ENCODE assay signal across 14 cellular contexts in the genomic region with DNA sequence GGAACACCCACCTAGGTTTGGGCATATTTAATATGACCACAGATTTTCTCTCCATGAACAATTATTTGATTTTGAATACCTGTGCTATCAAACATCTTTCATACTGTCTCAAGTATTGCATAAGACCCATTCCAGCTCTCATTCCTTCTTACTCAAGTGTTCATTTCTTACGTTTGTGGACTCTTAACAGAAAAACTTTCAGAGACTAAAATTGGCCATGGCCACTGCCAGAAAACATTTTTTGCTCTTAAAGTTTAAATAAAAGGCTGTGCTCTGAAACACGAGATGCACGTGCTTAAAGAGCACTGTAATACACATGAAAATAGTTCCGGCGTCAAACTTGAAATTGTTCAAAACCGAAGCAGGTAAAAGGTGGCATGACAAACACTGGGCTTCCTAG.
A peak's percentile ranks its signal among the peaks of the same experiment; 100 is the strongest.
DNase-seq lines count a peak whose midpoint lies in the region; ATAC-seq, FAIRE-seq and TF ChIP-seq lines count a peak whose summit lies in the region.
"Had no signal": no experiment of that assay in that cellular context is flagged by ENCODE, and none has a peak within 500 bp of the region (broad histone marks: within the 10 kb centered on the region; RNA-seq: fewer than 3 reads in every experiment).

No MANE protein-coding gene starts in this region.

- no peak for TF ChIP-seq POLR2A in uterus (IDR thresholded peaks at IDR 0.05)

- H3K27ac ChIP-seq in CD4-positive, alpha-beta memory T cell (ENCODE audit: low read depth, low read length) = peak overlapping the region; percentile 69
- H3K27ac ChIP-seq in astrocyte (ENCODE audit: low read depth, low read length) (no peak overlapping the region), kidney (ENCODE audit: low read depth in 2 of 2, low read length in 2 of 2) (peak overlapping the region in 1 of 2 donors; percentile 49), uterus (peak overlapping the region in 1 of 2 donors; percentile 20)
- H3K27ac ChIP-seq: adrenal gland had no signal

- no peaks in the 10 kb centered on the region for H3K36me3 ChIP-seq in CD4-positive, alpha-beta memory T cell (ENCODE audit: insufficient read depth, low read length)
- H3K36me3 ChIP-seq in astrocyte (ENCODE audit: insufficient read depth, low read length) = no peaks in the 10 kb centered on the region
- H3K36me3 ChIP-seq in kidney epithelial cell (ENCODE audit: control insufficient read depth, insufficient read depth, low read length) = no peaks in the 10 kb centered on the region
- no peaks in the 10 kb centered on the region for H3K36me3 ChIP-seq in kidney (ENCODE audit: control insufficient read depth in 1 of 2, insufficient read depth in 2 of 2, low read length in 2 of 2)
- H3K36me3 ChIP-seq in uterus = no peaks in the 10 kb centered on the region
- H3K36me3 ChIP-seq: adrenal gland had no signal

- intact Hi-C loops in CD4-positive, alpha-beta memory T cell (cut with micrococcal nuclease) = loop anchor here (5.0 to 10.0 kb wide), 3 partner anchors 89 to 409 kb away; a partner anchor contains a TSS
- intact Hi-C loops in kidney (cut with DNase I) (no loop called here), uterus (cut with DNase I; ENCODE audit: low total_unique reads) (no loop called here)

- peaks cover 99% of the 10 kb centered on the region for H3K79me2 ChIP-seq in astrocyte (ENCODE audit: insufficient read depth, low read length)

- no peaks in the 10 kb centered on the region for H3K27me3 Mint-ChIP-seq in CD4-positive, alpha-beta memory T cell
- no peaks in the 10 kb centered on the region for H3K27me3 Mint-ChIP-seq in astrocyte (ENCODE audit: low read depth, unreplicated experiment)

- no peak for FAIRE-seq in astrocyte (lab: Jason Lieb, UNC)
- no peak for FAIRE-seq in kidney (lab: Jason Lieb, UNC)

- CTCF ChIA-PET in CD4-positive, alpha-beta memory T cell (lab: Charles Lee; ENCODE audit: partially characterized antibody) = interaction anchor here (4.0 to 24.8 kb wide), 3 partner anchors 10 to 18 kb away, joined by 15 to 545 read pairs (median 200); no protein-coding TSS in a partner anchor

- no peak overlapping the region for H3K9ac ChIP-seq in astrocyte (ENCODE audit: low read length)
- H3K9ac ChIP-seq in kidney (ENCODE audit: low read length in 2 of 2) = no peak overlapping the region

- peaks cover 87% of the 10 kb centered on the region for H3K4me1 ChIP-seq in CD4-positive, alpha-beta memory T cell (ENCODE audit: insufficient read depth, low read length)
- H3K4me1 ChIP-seq in astrocyte (ENCODE audit: insufficient read depth, low read length) (peaks cover 24% of the 10 kb centered on the region), kidney (ENCODE audit: control insufficient read depth in 1 of 2, insufficient read depth in 1 of 2, low read depth in 1 of 2, low read length in 2 of 2) (peaks cover 9 to 21% of the 10 kb centered on the region in 2 donors), uterus (peaks cover 0 to 5% of the 10 kb centered on the region in 2 donors)

- no peaks in the 10 kb centered on the region for H3K27me3 ChIP-seq in CD4-positive, alpha-beta memory T cell (ENCODE audit: insufficient read depth, low read length)
- H3K27me3 ChIP-seq in astrocyte (ENCODE audit: insufficient read depth, low read length) (no peaks in the 10 kb centered on the region), kidney epithelial cell (ENCODE audit: control insufficient read depth, insufficient read depth, low read length) (no peaks in the 10 kb centered on the region), uterus (no peaks in the 10 kb centered on the region)
- H3K27me3 ChIP-seq: adrenal gland had no signal

- peak overlapping the region; percentile 81 to 93 (median 92) for H3K27ac Mint-ChIP-seq in CD4-positive, alpha-beta memory T cell
- H3K27ac Mint-ChIP-seq in astrocyte (ENCODE audit: unreplicated experiment) = peak overlapping the region; percentile 63

- no peak overlapping the region for H3K4me2 ChIP-seq in astrocyte (ENCODE audit: low read length)

- peaks cover 66% of the 10 kb centered on the region for H4K20me1 ChIP-seq in astrocyte (ENCODE audit: insufficient read depth, low read length)

- TF ChIP-seq CTCF in astrocyte (IDR thresholded peaks at IDR 0.05; ENCODE audit: insufficient read depth, low read depth, low read length) = no peak
- TF ChIP-seq CTCF in kidney epithelial cell (IDR thresholded peaks at IDR 0.05; ENCODE audit: insufficient read depth, low read length, poor library complexity, severe bottlenecking) = no peak
- no peak for TF ChIP-seq CTCF in kidney (IDR thresholded peaks at IDR 0.05; ENCODE audit: borderline replicate concordance, extremely low read depth, insufficient read depth)
- TF ChIP-seq CTCF in uterus (IDR thresholded peaks at IDR 0.05) = no peak

- DNase-seq in CD4-positive, alpha-beta memory T cell = no peak
- peak; percentile 30 for DNase-seq in EH (ENCODE audit: low read depth)
- DNase-seq in astrocyte (ENCODE audit: low read depth) = peak; percentile 58
- DNase-seq in kidney epithelial cell (ENCODE audit: low read depth) = no peak
- DNase-seq in kidney = no peak
- DNase-seq in uterus = no peak
- DNase-seq: activated CD8-positive, alpha-beta memory T cell treated with anti-CD3 and anti-CD28 coated beads for 24 hours; adrenal gland; dermis blood vessel endothelial cell; islet precursor cell; NCI-H1092 treated with DMSO at 0.1 percent for 48 hours; RPMI8226 had no signal

- POLR2A ChIA-PET in CD4-positive, alpha-beta memory T cell (lab: Charles Lee; ENCODE audit: partially characterized antibody) = interaction anchor here (18.0 to 25.2 kb wide), 2 partner anchors 7 to 9 kb away, joined by 704 read pairs; no protein-coding TSS in a partner anchor

- H3K4me3 Mint-ChIP-seq in CD4-positive, alpha-beta memory T cell = peak overlapping the region; percentile 88 to 97 (median 92)
- H3K4me3 Mint-ChIP-seq in astrocyte (ENCODE audit: unreplicated experiment) = no peak overlapping the region
- H3K4me3 Mint-ChIP-seq: CD14-positive monocyte had no signal

- H3K4me3 ChIP-seq in CD4-positive, alpha-beta memory T cell (ENCODE audit: low read length in 2 of 2) = peak overlapping the region; percentile 44 to 45
- H3K4me3 ChIP-seq in astrocyte (ENCODE audit: insufficient read depth, low read depth, low read length) (no peak overlapping the region), kidney epithelial cell (ENCODE audit: low read depth, low read length) (peak overlapping the region; percentile 19), kidney (ENCODE audit: low read length in 2 of 2) (no peak overlapping the region), uterus (no peak overlapping the region)
- H3K4me3 ChIP-seq: adrenal gland had no signal

- no peak overlapping the region for H2AFZ ChIP-seq in astrocyte (ENCODE audit: low read depth, low read length)

- peaks cover 6 to 11% of the 10 kb centered on the region in 2 donors for H3K36me3 Mint-ChIP-seq in CD4-positive, alpha-beta memory T cell
- H3K36me3 Mint-ChIP-seq in astrocyte (ENCODE audit: low read depth, unreplicated experiment) = no peaks in the 10 kb centered on the region

- ATAC-seq in HG03442 (IDR thresholded peaks at IDR 0.05; ENCODE audit: unreplicated experiment) = no peak

- peaks cover 49 to 87% (median 62%) of the 10 kb centered on the region in 4 donors for H3K4me1 Mint-ChIP-seq in CD4-positive, alpha-beta memory T cell
- H3K4me1 Mint-ChIP-seq in astrocyte (ENCODE audit: low read depth, unreplicated experiment) = peaks cover 63% of the 10 kb centered on the region

- H3K9me3 Mint-ChIP-seq in CD4-positive, alpha-beta memory T cell = no peaks in the 10 kb centered on the region
- H3K9me3 Mint-ChIP-seq in astrocyte (ENCODE audit: unreplicated experiment) = peaks cover 2% of the 10 kb centered on the region
- H3K9me3 Mint-ChIP-seq: CD14-positive monocyte had no signal

- H3K9me3 ChIP-seq in CD4-positive, alpha-beta memory T cell (ENCODE audit: control insufficient read depth in 1 of 2, low read length in 2 of 2) = no peaks in the 10 kb centered on the region
- no peaks in the 10 kb centered on the region for H3K9me3 ChIP-seq in astrocyte (ENCODE audit: insufficient read depth, low read depth, low read length)
- no peaks in the 10 kb centered on the region for H3K9me3 ChIP-seq in kidney (ENCODE audit: control insufficient read depth in 1 of 2, low read length in 2 of 2)
- H3K9me3 ChIP-seq in uterus = no peaks in the 10 kb centered on the region
- H3K9me3 ChIP-seq: adrenal gland had no signal

Comparison
In these comparisons a context has a peak if more than half of its experiments do, and no peak if none do; other contexts are left out.
1. DNase-seq: peak in EH (single experiment) and astrocyte (single experiment); none in CD4-positive, alpha-beta memory T cell (0 of 5), kidney epithelial cell (single experiment), kidney (single experiment) and uterus (0 of 2).
2. H3K4me3 ChIP-seq: peak in CD4-positive, alpha-beta memory T cell (2 of 2) and kidney epithelial cell (single experiment); none in astrocyte (single experiment), kidney (0 of 2) and uterus (0 of 2).